Comparison of ENCODE assay signal across 15 cellular contexts in genomic region chr9:119701651-119702050, GRCh38.
"Had no signal": no experiment of that assay in that cellular context is flagged by ENCODE, and none has a peak within 500 bp of the region (broad histone marks: within the 10 kb centered on the region; RNA-seq: fewer than 3 reads in every experiment).

No MANE protein-coding gene starts in this region.

- DNase-seq: colonic mucosa; dermis blood vessel endothelial cell; endodermal cell; heart right ventricle; hypothalamus; mammary epithelial cell; natural killer cell; posterior cingulate gyrus; stimulated activated CD4-positive, alpha-beta T cell treated with anti-CD3 and anti-CD28 coated beads, Interleukin-2, amount 100 ng/mL, for 24 hours; stimulated activated CD4-positive, alpha-beta T cell treated with anti-CD3 and anti-CD28 coated beads, Interleukin-4, amount 100 ng/mL, for 4 hours; stimulated activated naive B cell treated with anti-CD40 and anti-IgM and Interleukin-4, amounts not matched to agents 10 μg/mL and 1 μg/mL and 100 μg/mL, for 72 hours; stimulated activated naive CD8-positive, alpha-beta T cell treated with anti-CD3 and anti-CD28 coated beads, Interleukin-15, amount 100 ng/mL, for 72 hours; transverse colon had no signal

- ATAC-seq: heart right ventricle; left lobe of liver; natural killer cell; sciatic nerve; stimulated activated naive B cell treated with anti-CD40 and anti-IgM and Interleukin-4, amounts not matched to agents 10 μg/mL and 1 μg/mL and 100 μg/mL, for 72 hours; stimulated activated naive CD8-positive, alpha-beta T cell treated with anti-CD3 and anti-CD28 coated beads, Interleukin-15, amount 100 ng/mL, for 72 hours had no signal
